ENCODE assay signal across 1 cellular context in the genomic region with DNA sequence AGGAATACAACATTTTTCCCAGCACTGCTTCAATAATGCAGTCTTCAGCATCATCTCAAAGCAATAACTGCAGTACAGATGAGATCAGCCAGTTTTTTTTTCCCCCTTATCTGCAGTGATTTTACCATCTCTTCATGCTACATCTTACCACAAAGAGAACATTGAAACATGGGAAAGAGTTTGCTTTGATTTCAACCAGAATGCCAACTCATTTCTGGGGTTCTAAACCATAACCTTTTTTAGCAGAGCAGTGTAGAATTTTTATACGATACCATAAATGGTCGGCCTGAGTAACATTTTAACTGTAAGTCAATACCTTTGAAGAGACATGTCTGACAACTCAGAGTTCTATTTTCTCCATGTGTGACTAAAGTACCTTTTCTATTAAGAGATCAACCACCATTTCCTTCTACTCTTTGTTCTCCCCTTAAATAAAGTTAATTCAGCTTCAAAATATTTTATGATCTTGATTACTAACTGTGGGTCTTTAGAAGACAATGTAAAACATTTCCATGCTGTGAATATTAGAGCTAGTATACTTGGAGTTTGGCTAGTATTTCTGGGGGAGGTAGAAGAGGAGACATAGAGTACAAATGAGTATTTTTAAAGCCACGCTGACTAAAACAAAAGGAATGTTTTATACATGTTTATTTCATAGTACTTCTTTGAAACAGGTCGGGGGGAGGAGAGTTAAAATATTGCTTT.
TF ChIP-seq lines count a peak whose summit lies in the region.

No MANE protein-coding gene starts in this region.

TF ChIP-seq in WTC11, 78 proteins besides CTCF, POLR2A, EP300 and RAD21 (continued from another document):
- TF ChIP-seq, protein P1, sequence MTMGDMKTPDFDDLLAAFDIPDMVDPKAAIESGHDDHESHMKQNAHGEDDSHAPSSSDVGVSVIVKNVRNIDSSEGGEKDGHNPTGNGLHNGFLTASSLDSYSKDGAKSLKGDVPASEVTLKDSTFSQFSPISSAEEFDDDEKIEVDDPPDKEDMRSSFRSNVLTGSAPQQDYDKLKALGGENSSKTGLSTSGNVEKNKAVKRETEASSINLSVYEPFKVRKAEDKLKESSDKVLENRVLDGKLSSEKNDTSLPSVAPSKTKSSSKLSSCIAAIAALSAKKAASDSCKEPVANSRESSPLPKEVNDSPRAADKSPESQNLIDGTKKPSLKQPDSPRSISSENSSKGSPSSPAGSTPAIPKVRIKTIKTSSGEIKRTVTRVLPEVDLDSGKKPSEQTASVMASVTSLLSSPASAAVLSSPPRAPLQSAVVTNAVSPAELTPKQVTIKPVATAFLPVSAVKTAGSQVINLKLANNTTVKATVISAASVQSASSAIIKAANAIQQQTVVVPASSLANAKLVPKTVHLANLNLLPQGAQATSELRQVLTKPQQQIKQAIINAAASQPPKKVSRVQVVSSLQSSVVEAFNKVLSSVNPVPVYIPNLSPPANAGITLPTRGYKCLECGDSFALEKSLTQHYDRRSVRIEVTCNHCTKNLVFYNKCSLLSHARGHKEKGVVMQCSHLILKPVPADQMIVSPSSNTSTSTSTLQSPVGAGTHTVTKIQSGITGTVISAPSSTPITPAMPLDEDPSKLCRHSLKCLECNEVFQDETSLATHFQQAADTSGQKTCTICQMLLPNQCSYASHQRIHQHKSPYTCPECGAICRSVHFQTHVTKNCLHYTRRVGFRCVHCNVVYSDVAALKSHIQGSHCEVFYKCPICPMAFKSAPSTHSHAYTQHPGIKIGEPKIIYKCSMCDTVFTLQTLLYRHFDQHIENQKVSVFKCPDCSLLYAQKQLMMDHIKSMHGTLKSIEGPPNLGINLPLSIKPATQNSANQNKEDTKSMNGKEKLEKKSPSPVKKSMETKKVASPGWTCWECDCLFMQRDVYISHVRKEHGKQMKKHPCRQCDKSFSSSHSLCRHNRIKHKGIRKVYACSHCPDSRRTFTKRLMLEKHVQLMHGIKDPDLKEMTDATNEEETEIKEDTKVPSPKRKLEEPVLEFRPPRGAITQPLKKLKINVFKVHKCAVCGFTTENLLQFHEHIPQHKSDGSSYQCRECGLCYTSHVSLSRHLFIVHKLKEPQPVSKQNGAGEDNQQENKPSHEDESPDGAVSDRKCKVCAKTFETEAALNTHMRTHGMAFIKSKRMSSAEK (CRISPR knock-in tag; IDR thresholded peaks at IDR 0.05; ENCODE audit: borderline replicate concordance): no peak
- TF ChIP-seq SOX15 (CRISPR knock-in tag; IDR thresholded peaks at IDR 0.05): no peak
- no peak for TF ChIP-seq GTF2I (CRISPR knock-in tag; conservative IDR thresholded peaks at IDR 0.05)
- no peak for TF ChIP-seq ETV6 (CRISPR knock-in tag; IDR thresholded peaks at IDR 0.05)
- TF ChIP-seq, protein P2, sequence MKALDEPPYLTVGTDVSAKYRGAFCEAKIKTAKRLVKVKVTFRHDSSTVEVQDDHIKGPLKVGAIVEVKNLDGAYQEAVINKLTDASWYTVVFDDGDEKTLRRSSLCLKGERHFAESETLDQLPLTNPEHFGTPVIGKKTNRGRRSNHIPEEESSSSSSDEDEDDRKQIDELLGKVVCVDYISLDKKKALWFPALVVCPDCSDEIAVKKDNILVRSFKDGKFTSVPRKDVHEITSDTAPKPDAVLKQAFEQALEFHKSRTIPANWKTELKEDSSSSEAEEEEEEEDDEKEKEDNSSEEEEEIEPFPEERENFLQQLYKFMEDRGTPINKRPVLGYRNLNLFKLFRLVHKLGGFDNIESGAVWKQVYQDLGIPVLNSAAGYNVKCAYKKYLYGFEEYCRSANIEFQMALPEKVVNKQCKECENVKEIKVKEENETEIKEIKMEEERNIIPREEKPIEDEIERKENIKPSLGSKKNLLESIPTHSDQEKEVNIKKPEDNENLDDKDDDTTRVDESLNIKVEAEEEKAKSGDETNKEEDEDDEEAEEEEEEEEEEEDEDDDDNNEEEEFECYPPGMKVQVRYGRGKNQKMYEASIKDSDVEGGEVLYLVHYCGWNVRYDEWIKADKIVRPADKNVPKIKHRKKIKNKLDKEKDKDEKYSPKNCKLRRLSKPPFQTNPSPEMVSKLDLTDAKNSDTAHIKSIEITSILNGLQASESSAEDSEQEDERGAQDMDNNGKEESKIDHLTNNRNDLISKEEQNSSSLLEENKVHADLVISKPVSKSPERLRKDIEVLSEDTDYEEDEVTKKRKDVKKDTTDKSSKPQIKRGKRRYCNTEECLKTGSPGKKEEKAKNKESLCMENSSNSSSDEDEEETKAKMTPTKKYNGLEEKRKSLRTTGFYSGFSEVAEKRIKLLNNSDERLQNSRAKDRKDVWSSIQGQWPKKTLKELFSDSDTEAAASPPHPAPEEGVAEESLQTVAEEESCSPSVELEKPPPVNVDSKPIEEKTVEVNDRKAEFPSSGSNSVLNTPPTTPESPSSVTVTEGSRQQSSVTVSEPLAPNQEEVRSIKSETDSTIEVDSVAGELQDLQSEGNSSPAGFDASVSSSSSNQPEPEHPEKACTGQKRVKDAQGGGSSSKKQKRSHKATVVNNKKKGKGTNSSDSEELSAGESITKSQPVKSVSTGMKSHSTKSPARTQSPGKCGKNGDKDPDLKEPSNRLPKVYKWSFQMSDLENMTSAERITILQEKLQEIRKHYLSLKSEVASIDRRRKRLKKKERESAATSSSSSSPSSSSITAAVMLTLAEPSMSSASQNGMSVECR (CRISPR knock-in tag; IDR thresholded peaks at IDR 0.05; ENCODE audit: borderline replicate concordance): no peak
- TF ChIP-seq JUN (CRISPR knock-in tag; IDR thresholded peaks at IDR 0.05): no peak
- no peak for TF ChIP-seq EMX1 (CRISPR knock-in tag; IDR thresholded peaks at IDR 0.05)
- no peak for TF ChIP-seq ZNF423 (CRISPR knock-in tag; IDR thresholded peaks at IDR 0.05)
- TF ChIP-seq, protein P3, sequence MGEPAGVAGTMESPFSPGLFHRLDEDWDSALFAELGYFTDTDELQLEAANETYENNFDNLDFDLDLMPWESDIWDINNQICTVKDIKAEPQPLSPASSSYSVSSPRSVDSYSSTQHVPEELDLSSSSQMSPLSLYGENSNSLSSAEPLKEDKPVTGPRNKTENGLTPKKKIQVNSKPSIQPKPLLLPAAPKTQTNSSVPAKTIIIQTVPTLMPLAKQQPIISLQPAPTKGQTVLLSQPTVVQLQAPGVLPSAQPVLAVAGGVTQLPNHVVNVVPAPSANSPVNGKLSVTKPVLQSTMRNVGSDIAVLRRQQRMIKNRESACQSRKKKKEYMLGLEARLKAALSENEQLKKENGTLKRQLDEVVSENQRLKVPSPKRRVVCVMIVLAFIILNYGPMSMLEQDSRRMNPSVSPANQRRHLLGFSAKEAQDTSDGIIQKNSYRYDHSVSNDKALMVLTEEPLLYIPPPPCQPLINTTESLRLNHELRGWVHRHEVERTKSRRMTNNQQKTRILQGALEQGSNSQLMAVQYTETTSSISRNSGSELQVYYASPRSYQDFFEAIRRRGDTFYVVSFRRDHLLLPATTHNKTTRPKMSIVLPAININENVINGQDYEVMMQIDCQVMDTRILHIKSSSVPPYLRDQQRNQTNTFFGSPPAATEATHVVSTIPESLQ (CRISPR knock-in tag; IDR thresholded peaks at IDR 0.05): no peak
- no peak for TF ChIP-seq ZNF396 (CRISPR knock-in tag; IDR thresholded peaks at IDR 0.05; ENCODE audit: borderline replicate concordance)
